In the genomic region with DNA sequence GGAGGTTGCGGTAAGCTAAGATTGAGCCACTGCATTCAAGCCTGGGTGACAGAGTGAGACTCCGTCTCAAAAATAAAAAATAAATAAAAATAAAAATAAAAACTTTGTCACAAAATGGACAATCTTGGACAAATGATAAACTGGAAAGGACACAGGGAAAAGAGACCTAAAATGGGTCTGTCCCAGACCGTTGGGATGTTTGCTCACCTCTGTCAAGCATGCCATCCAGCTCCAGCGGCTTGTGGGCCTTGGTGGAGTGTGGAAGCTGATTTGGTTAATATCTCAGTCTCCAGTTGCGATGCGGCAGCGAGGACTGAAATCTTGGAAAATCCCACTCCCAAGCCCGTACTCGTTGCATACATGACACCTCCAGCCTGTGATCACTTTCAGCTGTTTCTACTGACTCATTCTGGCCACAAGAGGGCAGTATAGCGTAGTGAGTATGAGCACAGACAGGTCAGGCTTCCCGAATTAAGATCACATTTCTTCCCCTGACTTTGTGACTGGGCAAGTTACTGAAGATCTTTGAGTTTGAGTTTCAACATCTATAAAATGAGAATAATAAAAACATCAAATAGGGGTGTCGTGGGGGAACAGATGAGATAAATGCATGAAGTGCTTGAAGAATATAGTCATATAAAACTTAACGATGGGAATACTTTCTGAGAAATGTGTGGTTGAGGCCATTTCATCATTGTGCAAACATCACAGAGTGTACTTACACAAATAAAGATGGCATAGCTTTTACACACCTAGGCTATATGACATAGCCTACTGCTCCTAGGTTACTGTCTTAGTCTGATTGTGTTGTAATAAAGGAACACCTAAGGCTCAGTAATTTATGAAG, we compare ENCODE assay signal across 1 cellular context.
TF ChIP-seq lines count a peak whose summit lies in the region.

No MANE protein-coding gene starts in this region.

TF ChIP-seq in HepG2, 621 proteins besides CTCF, POLR2A, EP300 and RAD21 (continued from another document):
- TF ChIP-seq ZNF737 (CRISPR knock-in tag; IDR thresholded peaks at IDR 0.05; ENCODE audit: borderline replicate concordance) (no peak), FOSL2 (CRISPR knock-in tag; IDR thresholded peaks at IDR 0.05) (peak; percentile 42; the same call in 1 of the 2 replicates), FOXA3 (CRISPR knock-in tag; IDR thresholded peaks at IDR 0.05) (peak; percentile 17; the same call in 1 of the 2 replicates), SMC3 (IDR thresholded peaks at IDR 0.05; ENCODE audit: low read length) (peak; percentile 78), STAG1 (CRISPR knock-in tag; IDR thresholded peaks at IDR 0.05) (peak; percentile 74), PAWR (CRISPR knock-in tag; IDR thresholded peaks at IDR 0.05; ENCODE audit: borderline replicate concordance) (no peak), SMARCE1 (IDR thresholded peaks at IDR 0.05; ENCODE audit: borderline replicate concordance) (no peak), ZNF12 (CRISPR knock-in tag; IDR thresholded peaks at IDR 0.05) (peak; percentile 73; the same call in 1 of the 2 replicates), MIXL1 (CRISPR knock-in tag; IDR thresholded peaks at IDR 0.05) (0 out of 2 replicates have a peak, but pooled peaks have one; percentile 19)
- TF ChIP-seq, protein P1, sequence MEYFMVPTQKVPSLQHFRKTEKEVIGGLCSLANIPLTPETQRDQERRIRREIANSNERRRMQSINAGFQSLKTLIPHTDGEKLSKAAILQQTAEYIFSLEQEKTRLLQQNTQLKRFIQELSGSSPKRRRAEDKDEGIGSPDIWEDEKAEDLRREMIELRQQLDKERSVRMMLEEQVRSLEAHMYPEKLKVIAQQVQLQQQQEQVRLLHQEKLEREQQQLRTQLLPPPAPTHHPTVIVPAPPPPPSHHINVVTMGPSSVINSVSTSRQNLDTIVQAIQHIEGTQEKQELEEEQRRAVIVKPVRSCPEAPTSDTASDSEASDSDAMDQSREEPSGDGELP (IDR thresholded peaks at IDR 0.05; ENCODE audit: borderline replicate concordance, low read depth): peak; percentile 71; the same call in 1 of the 2 replicates
- TF ChIP-seq, protein P2, sequence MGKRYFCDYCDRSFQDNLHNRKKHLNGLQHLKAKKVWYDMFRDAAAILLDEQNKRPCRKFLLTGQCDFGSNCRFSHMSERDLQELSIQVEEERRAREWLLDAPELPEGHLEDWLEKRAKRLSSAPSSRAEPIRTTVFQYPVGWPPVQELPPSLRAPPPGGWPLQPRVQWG (CRISPR knock-in tag; IDR thresholded peaks at IDR 0.05; ENCODE audit: borderline replicate concordance, low read depth): no peak
- TF ChIP-seq, protein P3, sequence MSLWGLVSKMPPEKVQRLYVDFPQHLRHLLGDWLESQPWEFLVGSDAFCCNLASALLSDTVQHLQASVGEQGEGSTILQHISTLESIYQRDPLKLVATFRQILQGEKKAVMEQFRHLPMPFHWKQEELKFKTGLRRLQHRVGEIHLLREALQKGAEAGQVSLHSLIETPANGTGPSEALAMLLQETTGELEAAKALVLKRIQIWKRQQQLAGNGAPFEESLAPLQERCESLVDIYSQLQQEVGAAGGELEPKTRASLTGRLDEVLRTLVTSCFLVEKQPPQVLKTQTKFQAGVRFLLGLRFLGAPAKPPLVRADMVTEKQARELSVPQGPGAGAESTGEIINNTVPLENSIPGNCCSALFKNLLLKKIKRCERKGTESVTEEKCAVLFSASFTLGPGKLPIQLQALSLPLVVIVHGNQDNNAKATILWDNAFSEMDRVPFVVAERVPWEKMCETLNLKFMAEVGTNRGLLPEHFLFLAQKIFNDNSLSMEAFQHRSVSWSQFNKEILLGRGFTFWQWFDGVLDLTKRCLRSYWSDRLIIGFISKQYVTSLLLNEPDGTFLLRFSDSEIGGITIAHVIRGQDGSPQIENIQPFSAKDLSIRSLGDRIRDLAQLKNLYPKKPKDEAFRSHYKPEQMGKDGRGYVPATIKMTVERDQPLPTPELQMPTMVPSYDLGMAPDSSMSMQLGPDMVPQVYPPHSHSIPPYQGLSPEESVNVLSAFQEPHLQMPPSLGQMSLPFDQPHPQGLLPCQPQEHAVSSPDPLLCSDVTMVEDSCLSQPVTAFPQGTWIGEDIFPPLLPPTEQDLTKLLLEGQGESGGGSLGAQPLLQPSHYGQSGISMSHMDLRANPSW (CRISPR knock-in tag; IDR thresholded peaks at IDR 0.05; ENCODE audit: borderline replicate concordance): no peak
- TF ChIP-seq, protein P4, sequence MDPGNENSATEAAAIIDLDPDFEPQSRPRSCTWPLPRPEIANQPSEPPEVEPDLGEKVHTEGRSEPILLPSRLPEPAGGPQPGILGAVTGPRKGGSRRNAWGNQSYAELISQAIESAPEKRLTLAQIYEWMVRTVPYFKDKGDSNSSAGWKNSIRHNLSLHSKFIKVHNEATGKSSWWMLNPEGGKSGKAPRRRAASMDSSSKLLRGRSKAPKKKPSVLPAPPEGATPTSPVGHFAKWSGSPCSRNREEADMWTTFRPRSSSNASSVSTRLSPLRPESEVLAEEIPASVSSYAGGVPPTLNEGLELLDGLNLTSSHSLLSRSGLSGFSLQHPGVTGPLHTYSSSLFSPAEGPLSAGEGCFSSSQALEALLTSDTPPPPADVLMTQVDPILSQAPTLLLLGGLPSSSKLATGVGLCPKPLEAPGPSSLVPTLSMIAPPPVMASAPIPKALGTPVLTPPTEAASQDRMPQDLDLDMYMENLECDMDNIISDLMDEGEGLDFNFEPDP (CRISPR knock-in tag; conservative IDR thresholded peaks at IDR 0.05): no peak
- TF ChIP-seq, protein P5, sequence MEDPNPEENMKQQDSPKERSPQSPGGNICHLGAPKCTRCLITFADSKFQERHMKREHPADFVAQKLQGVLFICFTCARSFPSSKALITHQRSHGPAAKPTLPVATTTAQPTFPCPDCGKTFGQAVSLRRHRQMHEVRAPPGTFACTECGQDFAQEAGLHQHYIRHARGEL (CRISPR knock-in tag; IDR thresholded peaks at IDR 0.05): no peak
